ENCODE assay signal across 19 cellular contexts in the genomic region with DNA sequence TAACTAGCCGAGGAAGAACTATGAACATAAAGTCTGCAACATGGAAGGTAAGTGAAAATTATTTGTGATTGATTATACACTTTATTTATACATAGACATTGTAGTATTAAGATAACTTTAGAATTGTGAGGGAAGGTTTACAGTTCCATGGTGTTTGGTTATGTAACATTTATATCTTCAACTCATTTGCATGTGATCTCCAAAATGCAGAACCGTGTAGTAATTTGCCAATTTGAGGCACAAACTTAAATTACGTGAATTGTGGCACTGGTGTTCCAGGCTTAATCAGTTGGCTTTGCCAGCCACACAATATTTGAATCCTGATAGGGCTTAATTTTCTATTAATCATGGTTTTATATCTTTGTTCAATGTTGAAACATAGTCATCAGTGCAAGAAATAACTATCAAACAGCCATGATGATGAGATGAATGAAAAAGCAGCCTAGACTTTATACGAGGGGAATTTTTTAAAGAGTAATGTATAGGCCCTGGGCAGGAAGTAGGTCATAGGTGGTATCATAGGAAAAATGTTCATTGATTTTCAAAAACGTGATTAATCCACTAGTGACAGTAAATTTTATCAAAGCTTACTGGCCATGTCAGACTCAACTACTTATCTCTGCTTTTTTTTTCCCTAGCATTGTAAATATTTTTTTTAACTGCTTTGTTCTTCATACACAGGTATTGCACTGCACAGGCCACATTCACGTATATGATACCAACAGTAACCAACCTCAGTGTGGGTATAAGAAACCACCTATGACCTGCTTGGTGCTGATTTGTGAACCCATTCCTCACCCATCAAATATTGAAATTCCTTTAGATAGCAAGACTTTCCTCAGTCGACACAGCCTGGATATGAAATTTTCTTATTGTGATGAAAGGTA. TPM values are rescaled to one million over a fixed set of nuclear protein-coding genes. Genes with fewer than 3 reads are reported as not detected.
A peak's percentile ranks its signal among the peaks of the same experiment; 100 is the strongest.
DNase-seq lines count a peak whose midpoint lies in the region; ATAC-seq and TF ChIP-seq lines count a peak whose summit lies in the region.
"Had no signal": no experiment of that assay in that cellular context is flagged by ENCODE, and none has a peak within 500 bp of the region (broad histone marks: within the 10 kb centered on the region; RNA-seq: fewer than 3 reads in every experiment).

No MANE protein-coding gene starts in this region.

- no peak overlapping the region for H3K4me3 ChIP-seq in MG63
- H3K4me3 ChIP-seq: left ventricle myocardium inferior, SJCRH30, suprapubic skin had no signal

- TF ChIP-seq POLR2A in erythroblast (IDR thresholded peaks at IDR 0.05; ENCODE audit: low read length), result no peak

- H3K36me3 Mint-ChIP-seq in natural killer cell treated with Interleukin-12 subunit alpha and Interleukin-12 subunit beta and Interleukin-15 and Interleukin-18, amount 100 ng/mL, for 72 hours, result peaks cover 63% of the 10 kb centered on the region
- H3K36me3 Mint-ChIP-seq in natural killer cell (peaks cover 20% of the 10 kb centered on the region), chondrocyte (ENCODE audit: low read depth) (peaks cover 71% of the 10 kb centered on the region)
- H3K36me3 Mint-ChIP-seq in T-helper 2 cell treated with Interferon-gamma antibody and Interleukin-4, amounts not matched to agents 5 μg/mL and 100 μg/mL, for 36 hours (ENCODE audit: low read depth), result peaks cover 74% of the 10 kb centered on the region

- no peak overlapping the region for H3K4me3 Mint-ChIP-seq in natural killer cell treated with Interleukin-12 subunit alpha and Interleukin-12 subunit beta and Interleukin-15 and Interleukin-18, amount 100 ng/mL, for 72 hours
- H3K4me3 Mint-ChIP-seq in natural killer cell, result no peak overlapping the region
- H3K4me3 Mint-ChIP-seq in T-helper 2 cell treated with Interferon-gamma antibody and Interleukin-4, amounts not matched to agents 5 μg/mL and 100 μg/mL, for 36 hours, result no peak overlapping the region
- H3K4me3 Mint-ChIP-seq in chondrocyte (ENCODE audit: unreplicated experiment), result no peak overlapping the region
- H3K4me3 Mint-ChIP-seq: dendritic cell treated with granulocyte-macrophage colony-stimulating factor and Interleukin-4, amounts not matched to agents 40 ng/mL and 50 ng/mL, for 4 days had no signal

- H3K9me3 ChIP-seq in MG63, result no peaks in the 10 kb centered on the region
- H3K9me3 ChIP-seq: left ventricle myocardium inferior, SJCRH30, suprapubic skin had no signal

- no peaks in the 10 kb centered on the region for H3K27me3 ChIP-seq in MG63
- H3K27me3 ChIP-seq: SJCRH30, suprapubic skin had no signal

- H3K9me3 Mint-ChIP-seq in natural killer cell treated with Interleukin-12 subunit alpha and Interleukin-12 subunit beta and Interleukin-15 and Interleukin-18, amount 100 ng/mL, for 72 hours, result no peaks in the 10 kb centered on the region
- H3K9me3 Mint-ChIP-seq in natural killer cell (no peaks in the 10 kb centered on the region), chondrocyte (ENCODE audit: low read depth) (no peaks in the 10 kb centered on the region)
- no peaks in the 10 kb centered on the region for H3K9me3 Mint-ChIP-seq in T-helper 2 cell treated with Interferon-gamma antibody and Interleukin-4, amounts not matched to agents 5 μg/mL and 100 μg/mL, for 36 hours
- H3K9me3 Mint-ChIP-seq: dendritic cell treated with granulocyte-macrophage colony-stimulating factor and Interleukin-4, amounts not matched to agents 40 ng/mL and 50 ng/mL, for 4 days had no signal

- no peak for DNase-seq in natural killer cell treated with Interleukin-12 subunit alpha and Interleukin-12 subunit beta and Interleukin-15 and Interleukin-18, amount 100 ng/mL, for 72 hours (ENCODE audit: low spot score)
- DNase-seq in natural killer cell (no peak), chondrocyte (ENCODE audit: low spot score) (no peak), hypothalamus (lab: John Stamatoyannopoulos, UW) (no peak), HuH-7 (ENCODE audit: low spot score) (no peak), erythroblast (lab: John Stamatoyannopoulos, UW) (no peak), MG63 (no peak)
- no peak for DNase-seq in T-helper 2 cell treated with Interferon-gamma antibody and Interleukin-4, amounts not matched to agents 5 μg/mL and 100 μg/mL, for 36 hours (ENCODE audit: low spot score)
- DNase-seq: activated gamma-delta T cell; GDM1; IMR-90; left ventricle myocardium inferior; MV-4-11; NCI-H2029 treated with DMSO at 0.1 percent for 48 hours; NCI-H510A treated with DMSO at 0.1 percent for 48 hours; SJCRH30; stimulated activated CD4-positive, alpha-beta T cell treated with anti-CD3 and anti-CD28 coated beads, Interleukin-2, amount 100 ng/mL, for 48 hours had no signal

- H3K27me3 Mint-ChIP-seq in natural killer cell treated with Interleukin-12 subunit alpha and Interleukin-12 subunit beta and Interleukin-15 and Interleukin-18, amount 100 ng/mL, for 72 hours, result no peaks in the 10 kb centered on the region
- H3K27me3 Mint-ChIP-seq in natural killer cell (ENCODE audit: low read depth in 2 of 2) (no peaks in the 10 kb centered on the region), chondrocyte (ENCODE audit: low read depth) (no peaks in the 10 kb centered on the region)
- no peaks in the 10 kb centered on the region for H3K27me3 Mint-ChIP-seq in T-helper 2 cell treated with Interferon-gamma antibody and Interleukin-4, amounts not matched to agents 5 μg/mL and 100 μg/mL, for 36 hours (ENCODE audit: low read depth)
- H3K27me3 Mint-ChIP-seq: dendritic cell treated with granulocyte-macrophage colony-stimulating factor and Interleukin-4, amounts not matched to agents 40 ng/mL and 50 ng/mL, for 4 days had no signal

- intact Hi-C loops in natural killer cell (cut with micrococcal nuclease), result loop anchor here (5.0 kb wide), 1 partner anchor 430 kb away; no protein-coding TSS in a partner anchor

- H3K27ac Mint-ChIP-seq in natural killer cell treated with Interleukin-12 subunit alpha and Interleukin-12 subunit beta and Interleukin-15 and Interleukin-18, amount 100 ng/mL, for 72 hours, result peak overlapping the region; percentile 59 to 67
- H3K27ac Mint-ChIP-seq in natural killer cell (peak overlapping the region in 1 of 2 donors; percentile 10), chondrocyte (ENCODE audit: unreplicated experiment) (peak overlapping the region; percentile 82)
- peak overlapping the region; percentile 32 for H3K27ac Mint-ChIP-seq in T-helper 2 cell treated with Interferon-gamma antibody and Interleukin-4, amounts not matched to agents 5 μg/mL and 100 μg/mL, for 36 hours
- H3K27ac Mint-ChIP-seq: dendritic cell treated with granulocyte-macrophage colony-stimulating factor and Interleukin-4, amounts not matched to agents 40 ng/mL and 50 ng/mL, for 4 days had no signal

- TF ChIP-seq CTCF in natural killer cell (IDR thresholded peaks at IDR 0.05) (no peak), chondrocyte (IDR thresholded peaks at IDR 0.05) (no peak)

- H3K36me3 ChIP-seq in MG63, result peaks cover 62% of the 10 kb centered on the region

- H3K4me1 Mint-ChIP-seq in natural killer cell treated with Interleukin-12 subunit alpha and Interleukin-12 subunit beta and Interleukin-15 and Interleukin-18, amount 100 ng/mL, for 72 hours (ENCODE audit: low read depth in 2 of 2), result peaks cover 53 to 54% of the 10 kb centered on the region in 2 donors
- H3K4me1 Mint-ChIP-seq in natural killer cell (peaks cover 16% of the 10 kb centered on the region in 2 donors), chondrocyte (ENCODE audit: low read depth) (peaks cover 63% of the 10 kb centered on the region)
- peaks cover 36% of the 10 kb centered on the region for H3K4me1 Mint-ChIP-seq in T-helper 2 cell treated with Interferon-gamma antibody and Interleukin-4, amounts not matched to agents 5 μg/mL and 100 μg/mL, for 36 hours (ENCODE audit: low read depth)

- ATAC-seq in natural killer cell treated with Interleukin-12 subunit alpha and Interleukin-12 subunit beta and Interleukin-15 and Interleukin-18, amount 100 ng/mL, for 72 hours, result no peak
- no peak for ATAC-seq in natural killer cell

RNA-seq across cellular contexts. Expression of gene HIF1A, which starts 31.7 kb away (rescaled TPM):
- 100 to 1,000 TPM; 452 to 579 TPM for total RNA-seq in natural killer cell treated with Interleukin-12 subunit alpha and Interleukin-12 subunit beta and Interleukin-15 and Interleukin-18, amount 100 ng/mL, for 72 hours
- total RNA-seq in natural killer cell, result 100 to 1,000 TPM; 174 to 184 (median 177) TPM
- 466 to 676 TPM (median 660 TPM) in 3 replicates for total RNA-seq in chondrocyte
- 58.5 and 77.4 TPM in 2 replicates for total RNA-seq in MG63 (2014; rRNA removed; shearing (Covaris generic); ENCODE audit: low replicate concordance)

RNA-seq across cellular contexts. Expression of gene SNAPC1, which starts 35.2 kb away (rescaled TPM):
- total RNA-seq in natural killer cell treated with Interleukin-12 subunit alpha and Interleukin-12 subunit beta and Interleukin-15 and Interleukin-18, amount 100 ng/mL, for 72 hours, result 1 to 10 TPM; 8.8 TPM
- total RNA-seq in natural killer cell (1 to 10 TPM; 2.2 to 2.4 (median 2.2) TPM), chondrocyte (7.9 to 9.9 TPM (median 8.6 TPM) in 3 replicates)
- total RNA-seq in MG63 (2014; rRNA removed; shearing (Covaris generic); ENCODE audit: low replicate concordance), result 10.8 and 11.0 TPM in 2 replicates
